In the genomic region with DNA sequence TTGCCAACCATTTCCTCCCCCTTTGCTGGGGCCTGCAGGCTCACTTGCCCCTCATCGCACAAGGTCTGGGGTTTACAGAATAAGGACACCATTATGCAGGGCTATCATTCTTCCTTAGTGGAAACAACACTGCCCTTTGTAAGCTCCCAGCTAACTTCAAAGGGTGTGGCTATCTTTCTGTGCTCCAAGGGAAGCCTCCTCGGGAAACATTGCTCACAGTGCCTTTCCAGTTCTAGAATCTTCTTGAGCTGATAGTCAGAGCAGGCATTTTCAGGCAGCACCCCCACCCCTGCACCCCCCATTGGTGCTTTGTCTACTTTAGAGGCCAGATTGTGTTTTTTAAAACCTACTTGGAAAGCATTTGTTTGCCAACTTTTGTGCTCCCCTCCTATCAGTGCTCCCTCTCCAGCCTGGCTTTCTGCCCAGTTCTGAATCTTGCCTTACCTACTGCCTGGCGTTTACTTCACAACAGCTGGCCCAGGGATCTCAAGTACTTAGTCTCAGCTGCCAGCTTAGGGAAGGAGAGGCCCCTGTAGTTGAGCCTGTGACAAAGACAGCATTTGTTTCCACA, we compare ENCODE assay signal across 9 cellular contexts. TPM values are rescaled to one million over a fixed set of nuclear protein-coding genes. Genes with fewer than 3 reads are reported as not detected.
DNase-seq lines count a peak whose midpoint lies in the region; ATAC-seq and TF ChIP-seq lines count a peak whose summit lies in the region.
"Had no signal": no experiment of that assay in that cellular context is flagged by ENCODE, and none has a peak within 500 bp of the region (broad histone marks: within the 10 kb centered on the region; RNA-seq: fewer than 3 reads in every experiment).

No MANE protein-coding gene starts in this region.

- H3K27ac ChIP-seq in HEK293 (ENCODE audit: extremely low read depth, low read depth, low read length) (peak overlapping the region; percentile 44), psoas muscle (peak overlapping the region; percentile 66), spleen (no peak overlapping the region)

- H3K9me3 ChIP-seq in HEK293 (ENCODE audit: control insufficient read depth, insufficient read depth, low read depth, low read length) (no peaks in the 10 kb centered on the region), psoas muscle (no peaks in the 10 kb centered on the region), spleen (peaks cover 0 to 3% (median 0%) of the 10 kb centered on the region in 8 donors)
- H3K9me3 ChIP-seq: sigmoid colon had no signal

- TF ChIP-seq POLR2A in spleen (IDR thresholded peaks at IDR 0.05), result no peak

- TF ChIP-seq CTCF in HEK293 (tag by site-specific recombination; IDR thresholded peaks at IDR 0.05) (no peak), choroid plexus epithelial cell (conservative IDR thresholded peaks at IDR 0.05; ENCODE audit: low read depth, low read length) (no peak), psoas muscle (IDR thresholded peaks at IDR 0.05) (no peak), spleen (IDR thresholded peaks at IDR 0.05 in 8 of 11, conservative IDR thresholded peaks at IDR 0.05 in 3 of 11) (no peak)

- WGBS in psoas muscle, 3 donors, result 7 to 25% (median 21%) methylated on average over 2 to 3 of the region's 3 CpGs
- 43 to 79% (median 68%) methylated on average over 3 of the region's 3 CpGs for WGBS in spleen, 5 donors

- intact Hi-C loops in psoas muscle (cut with DNase I), result no loop called here
- intact Hi-C loops in spleen (cut with DNase I; ENCODE audit: low total_unique reads), result no loop called here

- POLR2A ChIA-PET in HEK293 (lab: Yijun Ruan, JAX), result no interaction called here

- H3K4me1 ChIP-seq in HEK293 (ENCODE audit: control insufficient read depth, insufficient read depth, low read length), result no peaks in the 10 kb centered on the region
- peaks cover 5% of the 10 kb centered on the region for H3K4me1 ChIP-seq in psoas muscle
- no peaks in the 10 kb centered on the region for H3K4me1 ChIP-seq in spleen

- H3K27me3 ChIP-seq in psoas muscle (ENCODE audit: insufficient read depth in 3 of 3, low read length in 2 of 3) (no peaks in the 10 kb centered on the region), spleen (replicated peaks in 1 of 7) (peaks cover 0 to 4% (median 0%) of the 10 kb centered on the region in 7 donors)
- H3K27me3 ChIP-seq: sigmoid colon had no signal

- H3K36me3 ChIP-seq in HEK293 (ENCODE audit: control insufficient read depth in 2 of 2, insufficient read depth in 1 of 2, low read length in 2 of 2), result no peaks in the 10 kb centered on the region
- H3K36me3 ChIP-seq in psoas muscle (ENCODE audit: insufficient read depth in 1 of 2, low read depth in 1 of 2), result no peaks in the 10 kb centered on the region
- no peaks in the 10 kb centered on the region for H3K36me3 ChIP-seq in spleen
- H3K36me3 ChIP-seq: sigmoid colon had no signal

- CTCF ChIA-PET in HEK293 (lab: Yijun Ruan, JAX), result interaction anchor here (0.7 to 1.5 kb wide), 3 partner anchors 19 to 123 kb away, joined by 3 to 6 read pairs (median 3); no protein-coding TSS in a partner anchor

- DNase-seq in NCI-H446 (lab: John Stamatoyannopoulos, UW) (peak; percentile 73 to 87), choroid plexus epithelial cell (ENCODE audit: low read depth) (peak; percentile 37), psoas muscle (no peak), activated gamma-delta T cell (lab: John Stamatoyannopoulos, UW) (no peak), spleen (no peak), OCI-M2 (lab: John Stamatoyannopoulos, UW; ENCODE audit: unreplicated experiment) (no peak)
- DNase-seq: glutamatergic neuron, sigmoid colon had no signal

- H3K4me3 ChIP-seq in HEK293 (ENCODE audit: low read depth, low read length) (no peak overlapping the region), choroid plexus epithelial cell (ENCODE audit: low read depth, low read length) (no peak overlapping the region), psoas muscle (no peak overlapping the region), spleen (no peak overlapping the region)
- H3K4me3 ChIP-seq: sigmoid colon had no signal

- peak; percentile 39 to 67 (median 56) for ATAC-seq in psoas muscle

TF ChIP-seq in HEK293, 187 proteins besides CTCF, POLR2A, EP300 and RAD21 (continues in another document):
- 0 out of 2 replicates have a peak, but pooled peaks have one; percentile 26 for TF ChIP-seq KLF1 (tag by site-specific recombination; IDR thresholded peaks at IDR 0.05)
- TF ChIP-seq, protein P1, sequence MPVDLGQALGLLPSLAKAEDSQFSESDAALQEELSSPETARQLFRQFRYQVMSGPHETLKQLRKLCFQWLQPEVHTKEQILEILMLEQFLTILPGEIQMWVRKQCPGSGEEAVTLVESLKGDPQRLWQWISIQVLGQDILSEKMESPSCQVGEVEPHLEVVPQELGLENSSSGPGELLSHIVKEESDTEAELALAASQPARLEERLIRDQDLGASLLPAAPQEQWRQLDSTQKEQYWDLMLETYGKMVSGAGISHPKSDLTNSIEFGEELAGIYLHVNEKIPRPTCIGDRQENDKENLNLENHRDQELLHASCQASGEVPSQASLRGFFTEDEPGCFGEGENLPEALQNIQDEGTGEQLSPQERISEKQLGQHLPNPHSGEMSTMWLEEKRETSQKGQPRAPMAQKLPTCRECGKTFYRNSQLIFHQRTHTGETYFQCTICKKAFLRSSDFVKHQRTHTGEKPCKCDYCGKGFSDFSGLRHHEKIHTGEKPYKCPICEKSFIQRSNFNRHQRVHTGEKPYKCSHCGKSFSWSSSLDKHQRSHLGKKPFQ (tag by site-specific recombination; IDR thresholded peaks at IDR 0.05), result no peak
- TF ChIP-seq, protein P2, sequence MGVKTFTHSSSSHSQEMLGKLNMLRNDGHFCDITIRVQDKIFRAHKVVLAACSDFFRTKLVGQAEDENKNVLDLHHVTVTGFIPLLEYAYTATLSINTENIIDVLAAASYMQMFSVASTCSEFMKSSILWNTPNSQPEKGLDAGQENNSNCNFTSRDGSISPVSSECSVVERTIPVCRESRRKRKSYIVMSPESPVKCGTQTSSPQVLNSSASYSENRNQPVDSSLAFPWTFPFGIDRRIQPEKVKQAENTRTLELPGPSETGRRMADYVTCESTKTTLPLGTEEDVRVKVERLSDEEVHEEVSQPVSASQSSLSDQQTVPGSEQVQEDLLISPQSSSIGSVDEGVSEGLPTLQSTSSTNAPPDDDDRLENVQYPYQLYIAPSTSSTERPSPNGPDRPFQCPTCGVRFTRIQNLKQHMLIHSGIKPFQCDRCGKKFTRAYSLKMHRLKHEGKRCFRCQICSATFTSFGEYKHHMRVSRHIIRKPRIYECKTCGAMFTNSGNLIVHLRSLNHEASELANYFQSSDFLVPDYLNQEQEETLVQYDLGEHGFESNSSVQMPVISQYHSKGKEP (tag by site-specific recombination; IDR thresholded peaks at IDR 0.05), result no peak
- TF ChIP-seq, protein P3, sequence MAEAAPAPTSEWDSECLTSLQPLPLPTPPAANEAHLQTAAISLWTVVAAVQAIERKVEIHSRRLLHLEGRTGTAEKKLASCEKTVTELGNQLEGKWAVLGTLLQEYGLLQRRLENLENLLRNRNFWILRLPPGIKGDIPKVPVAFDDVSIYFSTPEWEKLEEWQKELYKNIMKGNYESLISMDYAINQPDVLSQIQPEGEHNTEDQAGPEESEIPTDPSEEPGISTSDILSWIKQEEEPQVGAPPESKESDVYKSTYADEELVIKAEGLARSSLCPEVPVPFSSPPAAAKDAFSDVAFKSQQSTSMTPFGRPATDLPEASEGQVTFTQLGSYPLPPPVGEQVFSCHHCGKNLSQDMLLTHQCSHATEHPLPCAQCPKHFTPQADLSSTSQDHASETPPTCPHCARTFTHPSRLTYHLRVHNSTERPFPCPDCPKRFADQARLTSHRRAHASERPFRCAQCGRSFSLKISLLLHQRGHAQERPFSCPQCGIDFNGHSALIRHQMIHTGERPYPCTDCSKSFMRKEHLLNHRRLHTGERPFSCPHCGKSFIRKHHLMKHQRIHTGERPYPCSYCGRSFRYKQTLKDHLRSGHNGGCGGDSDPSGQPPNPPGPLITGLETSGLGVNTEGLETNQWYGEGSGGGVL (tag by site-specific recombination; IDR thresholded peaks at IDR 0.05), result peak; percentile 75
- TF ChIP-seq ZNF561 (tag by site-specific recombination; IDR thresholded peaks at IDR 0.05; ENCODE audit: borderline replicate concordance), result peak; percentile 32; the same call in 1 of the 2 replicates
- TF ChIP-seq, protein P4, sequence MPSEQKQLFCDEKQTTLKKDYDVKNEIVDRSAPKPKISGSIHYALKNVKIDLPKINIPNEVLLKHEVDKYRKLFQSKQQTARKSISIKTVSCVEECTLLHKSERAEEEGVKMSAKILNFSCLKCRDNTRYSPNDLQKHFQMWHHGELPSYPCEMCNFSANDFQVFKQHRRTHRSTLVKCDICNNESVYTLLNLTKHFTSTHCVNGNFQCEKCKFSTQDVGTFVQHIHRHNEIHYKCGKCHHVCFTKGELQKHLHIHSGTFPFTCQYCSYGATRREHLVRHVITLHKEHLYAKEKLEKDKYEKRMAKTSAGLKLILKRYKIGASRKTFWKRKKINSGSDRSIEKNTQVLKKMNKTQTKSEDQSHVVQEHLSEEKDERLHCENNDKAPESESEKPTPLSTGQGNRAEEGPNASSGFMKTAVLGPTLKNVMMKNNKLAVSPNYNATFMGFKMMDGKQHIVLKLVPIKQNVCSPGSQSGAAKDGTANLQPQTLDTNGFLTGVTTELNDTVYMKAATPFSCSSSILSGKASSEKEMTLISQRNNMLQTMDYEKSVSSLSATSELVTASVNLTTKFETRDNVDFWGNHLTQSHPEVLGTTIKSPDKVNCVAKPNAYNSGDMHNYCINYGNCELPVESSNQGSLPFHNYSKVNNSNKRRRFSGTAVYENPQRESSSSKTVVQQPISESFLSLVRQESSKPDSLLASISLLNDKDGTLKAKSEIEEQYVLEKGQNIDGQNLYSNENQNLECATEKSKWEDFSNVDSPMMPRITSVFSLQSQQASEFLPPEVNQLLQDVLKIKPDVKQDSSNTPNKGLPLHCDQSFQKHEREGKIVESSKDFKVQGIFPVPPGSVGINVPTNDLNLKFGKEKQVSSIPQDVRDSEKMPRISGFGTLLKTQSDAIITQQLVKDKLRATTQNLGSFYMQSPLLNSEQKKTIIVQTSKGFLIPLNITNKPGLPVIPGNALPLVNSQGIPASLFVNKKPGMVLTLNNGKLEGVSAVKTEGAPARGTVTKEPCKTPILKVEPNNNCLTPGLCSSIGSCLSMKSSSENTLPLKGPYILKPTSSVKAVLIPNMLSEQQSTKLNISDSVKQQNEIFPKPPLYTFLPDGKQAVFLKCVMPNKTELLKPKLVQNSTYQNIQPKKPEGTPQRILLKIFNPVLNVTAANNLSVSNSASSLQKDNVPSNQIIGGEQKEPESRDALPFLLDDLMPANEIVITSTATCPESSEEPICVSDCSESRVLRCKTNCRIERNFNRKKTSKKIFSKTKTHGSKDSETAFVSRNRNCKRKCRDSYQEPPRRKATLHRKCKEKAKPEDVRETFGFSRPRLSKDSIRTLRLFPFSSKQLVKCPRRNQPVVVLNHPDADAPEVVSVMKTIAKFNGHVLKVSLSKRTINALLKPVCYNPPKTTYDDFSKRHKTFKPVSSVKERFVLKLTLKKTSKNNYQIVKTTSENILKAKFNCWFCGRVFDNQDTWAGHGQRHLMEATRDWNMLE (tag by site-specific recombination; conservative IDR thresholded peaks at IDR 0.05; ENCODE audit: low read depth), result 0 out of 2 replicates have a peak, but pooled peaks have one; percentile 1

RNA-seq across cellular contexts. Expression of a gene that starts 53.5 kb away (rescaled TPM):
- total RNA-seq in psoas muscle, result 1 to 10 TPM in 1 of 4 donors, under 1 TPM in 2, not detected in 1; 0.32 to 3.0 (median 0.34) TPM
- polyA plus RNA-seq in psoas muscle, result under 1 TPM in 2 of 3 donors, not detected in 1; 0.13 to 0.14 TPM
- not detected for total RNA-seq in spleen
- not detected for polyA plus RNA-seq in spleen

Comparison
In these comparisons a context has a peak if more than half of its experiments do, and no peak if none do; other contexts are left out.
1. H3K27ac ChIP-seq: peak in HEK293 (single experiment) and psoas muscle (single experiment); none in spleen (0 of 8).
2. DNase-seq: peak in NCI-H446 (2 of 2) and choroid plexus epithelial cell (single experiment); none in psoas muscle (0 of 2), activated gamma-delta T cell (single experiment), spleen (single experiment) and OCI-M2 (single experiment).